ENCODE assay signal across 1 cellular context in the genomic region with DNA sequence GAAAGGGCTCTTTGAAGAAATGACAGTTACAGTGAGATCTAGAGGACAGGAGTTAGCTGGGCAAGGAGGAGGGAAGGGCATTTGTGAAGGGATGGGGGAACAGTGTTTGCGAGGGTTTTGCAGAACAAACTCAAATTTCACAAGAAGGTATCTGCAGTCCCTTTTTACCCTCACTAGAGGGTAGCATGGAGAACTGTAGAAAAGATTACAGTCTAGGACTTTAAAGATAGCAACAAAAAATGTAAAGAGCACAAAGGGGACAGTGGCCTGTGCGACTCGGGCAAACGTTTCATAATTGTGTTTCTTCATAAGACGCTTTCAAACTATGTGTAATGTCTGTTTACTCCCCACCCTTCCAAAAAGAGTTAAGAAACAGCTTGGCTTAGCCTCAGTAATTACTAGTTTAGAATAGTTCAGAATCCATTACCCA.
TF ChIP-seq lines count a peak whose summit lies in the region.

No MANE protein-coding gene starts in this region.

TF ChIP-seq in HepG2, 621 proteins besides CTCF, POLR2A, EP300 and RAD21 (continued from another document):
- TF ChIP-seq, protein P1, sequence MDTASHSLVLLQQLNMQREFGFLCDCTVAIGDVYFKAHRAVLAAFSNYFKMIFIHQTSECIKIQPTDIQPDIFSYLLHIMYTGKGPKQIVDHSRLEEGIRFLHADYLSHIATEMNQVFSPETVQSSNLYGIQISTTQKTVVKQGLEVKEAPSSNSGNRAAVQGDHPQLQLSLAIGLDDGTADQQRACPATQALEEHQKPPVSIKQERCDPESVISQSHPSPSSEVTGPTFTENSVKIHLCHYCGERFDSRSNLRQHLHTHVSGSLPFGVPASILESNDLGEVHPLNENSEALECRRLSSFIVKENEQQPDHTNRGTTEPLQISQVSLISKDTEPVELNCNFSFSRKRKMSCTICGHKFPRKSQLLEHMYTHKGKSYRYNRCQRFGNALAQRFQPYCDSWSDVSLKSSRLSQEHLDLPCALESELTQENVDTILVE (CRISPR knock-in tag; IDR thresholded peaks at IDR 0.05) = peak; percentile 37; the same call in 1 of the 2 replicates
